In genomic region chr7:50472427-50472826, GRCh38 we compare ENCODE assay signal across 18 cellular contexts. TPM values are rescaled to one million over a fixed set of nuclear protein-coding genes. Genes with fewer than 3 reads are reported as not detected.
DNase-seq lines count a peak whose midpoint lies in the region; ATAC-seq and TF ChIP-seq lines count a peak whose summit lies in the region.
"Had no signal": no experiment of that assay in that cellular context is flagged by ENCODE, and none has a peak within 500 bp of the region (broad histone marks: within the 10 kb centered on the region; RNA-seq: fewer than 3 reads in every experiment).

No MANE protein-coding gene starts in this region.

- H3K4me1 ChIP-seq in Caco-2 (peaks cover 14% of the 10 kb centered on the region), lung (ENCODE audit: control insufficient read depth in 2 of 2, insufficient read depth in 2 of 2, low read length in 2 of 2) (peaks cover 0 to 1% of the 10 kb centered on the region in 2 donors), ovary (ENCODE audit: insufficient read depth) (no peaks in the 10 kb centered on the region)

- H3K27me3 Mint-ChIP-seq in Caco-2 (ENCODE audit: insufficient read depth, unreplicated experiment) (no peaks in the 10 kb centered on the region), T-helper 17 cell (peaks cover 34% of the 10 kb centered on the region)
- H3K27me3 Mint-ChIP-seq in activated naive CD8-positive, alpha-beta T cell treated with anti-CD3 and anti-CD28 coated beads for 36 hours, result peaks cover 3% of the 10 kb centered on the region

- intact Hi-C loops in Caco-2 (cut with micrococcal nuclease; ENCODE audit: unreplicated experiment) (loop anchor here (10.0 kb wide), 1 partner anchor 692 kb away; no protein-coding TSS in a partner anchor), ovary (cut with DNase I) (loop anchor here in 1 of 4 donors (5.0 kb wide), 1 partner anchor 200 kb away; no protein-coding TSS in a partner anchor)

- TF ChIP-seq CTCF in Caco-2 (IDR thresholded peaks at IDR 0.05; ENCODE audit: insufficient read depth in 1 of 2, low read depth in 1 of 2, low read length in 1 of 2, severe bottlenecking in 1 of 2, unreplicated experiment in 1 of 2), result no peak
- no peak for TF ChIP-seq CTCF in lung (IDR thresholded peaks at IDR 0.05; ENCODE audit: control extremely low read depth, extremely low read depth)
- TF ChIP-seq CTCF in ovary (IDR thresholded peaks at IDR 0.05), result no peak

- H3K9me3 Mint-ChIP-seq in Caco-2 (ENCODE audit: unreplicated experiment), result no peaks in the 10 kb centered on the region
- H3K9me3 Mint-ChIP-seq in activated naive CD8-positive, alpha-beta T cell treated with anti-CD3 and anti-CD28 coated beads for 36 hours, result no peaks in the 10 kb centered on the region
- H3K9me3 Mint-ChIP-seq: CD14-positive monocyte; CD4-positive, alpha-beta memory T cell; CD8-positive, alpha-beta memory T cell had no signal

- no TSS peak for BruUV-seq in Caco-2 (replicated peaks; lab: Mats Ljungman, UMichigan)

- no peak for TF ChIP-seq POLR2A in ovary (IDR thresholded peaks at IDR 0.05)

- H3K4me3 Mint-ChIP-seq in Caco-2 (ENCODE audit: unreplicated experiment) (no peak overlapping the region), T-helper 17 cell (no peak overlapping the region)
- H3K4me3 Mint-ChIP-seq in activated naive CD8-positive, alpha-beta T cell treated with anti-CD3 and anti-CD28 coated beads for 36 hours, result no peak overlapping the region
- H3K4me3 Mint-ChIP-seq: CD14-positive monocyte; CD4-positive, alpha-beta memory T cell; CD4-positive, CD25-positive, alpha-beta regulatory T cell; CD8-positive, alpha-beta memory T cell had no signal

- POLR2A ChIA-PET in Caco-2 (lab: Charles Lee), result no interaction called here

- no peak for TF ChIP-seq EP300 in ovary (IDR thresholded peaks at IDR 0.05)

- H3K27ac ChIP-seq in lung (ENCODE audit: low read depth in 1 of 2, low read length in 1 of 2), result no peak overlapping the region
- H3K27ac ChIP-seq in ovary, result no peak overlapping the region
- H3K27ac ChIP-seq: BLaER1 had no signal

- H3K27me3 ChIP-seq in Caco-2 (replicated peaks; ENCODE audit: control insufficient read depth, insufficient read depth, low read length), result no peaks in the 10 kb centered on the region
- no peaks in the 10 kb centered on the region for H3K27me3 ChIP-seq in lung (ENCODE audit: control insufficient read depth, insufficient read depth)
- no peaks in the 10 kb centered on the region for H3K27me3 ChIP-seq in ovary
- H3K27me3 ChIP-seq: BE2C, BLaER1 had no signal

- CTCF ChIA-PET in Caco-2 (lab: Charles Lee), result no interaction called here

- no peak for DNase-seq in Caco-2
- no peak for DNase-seq in T-helper 17 cell
- DNase-seq in lung (ENCODE audit: low spot score), result peak; percentile 22
- DNase-seq in ovary, result no peak
- no peak for DNase-seq in activated naive CD8-positive, alpha-beta T cell treated with anti-CD3 and anti-CD28 coated beads for 36 hours
- DNase-seq: 8988T; ACHN; BE2C; C1 segment of cervical spinal cord; Calu3; CD4-positive, alpha-beta memory T cell; CD4-positive, CD25-positive, alpha-beta regulatory T cell; CD8-positive, alpha-beta memory T cell; COR-L47; DMS79 treated with DMSO at 0.1 percent for 48 hours; GF-D8 had no signal

- ATAC-seq in T-helper 17 cell, result no peak
- ATAC-seq in lung (ENCODE audit: insufficient read depth, low FRiP score), result no peak

- peaks cover 15% of the 10 kb centered on the region for H3K36me3 Mint-ChIP-seq in Caco-2 (ENCODE audit: insufficient read depth, unreplicated experiment)
- no peaks in the 10 kb centered on the region for H3K36me3 Mint-ChIP-seq in T-helper 17 cell (ENCODE audit: low read depth)
- no peaks in the 10 kb centered on the region for H3K36me3 Mint-ChIP-seq in activated naive CD8-positive, alpha-beta T cell treated with anti-CD3 and anti-CD28 coated beads for 36 hours
- H3K36me3 Mint-ChIP-seq: CD14-positive monocyte; CD4-positive, alpha-beta memory T cell; CD4-positive, CD25-positive, alpha-beta regulatory T cell; CD8-positive, alpha-beta memory T cell had no signal

- peak overlapping the region; percentile 31 for H3K27ac Mint-ChIP-seq in Caco-2 (ENCODE audit: unreplicated experiment)
- H3K27ac Mint-ChIP-seq in T-helper 17 cell, result peak overlapping the region; percentile 72
- H3K27ac Mint-ChIP-seq in activated naive CD8-positive, alpha-beta T cell treated with anti-CD3 and anti-CD28 coated beads for 36 hours, result no peak overlapping the region
- H3K27ac Mint-ChIP-seq: CD14-positive monocyte had no signal

- H3K4me3 ChIP-seq in Caco-2 (ENCODE audit: low read depth, low read length) (no peak overlapping the region), lung (no peak overlapping the region), ovary (no peak overlapping the region)
- H3K4me3 ChIP-seq: BLaER1 had no signal

- peaks cover 25% of the 10 kb centered on the region for H3K4me1 Mint-ChIP-seq in Caco-2 (ENCODE audit: low read depth, unreplicated experiment)
- peaks cover 6% of the 10 kb centered on the region for H3K4me1 Mint-ChIP-seq in T-helper 17 cell
- H3K4me1 Mint-ChIP-seq in activated naive CD8-positive, alpha-beta T cell treated with anti-CD3 and anti-CD28 coated beads for 36 hours, result peaks cover 16% of the 10 kb centered on the region

- WGBS in lung, 2 donors, result 94 to 97% methylated on average over 7 of the region's 7 CpGs
- WGBS in ovary, 3 donors, result 90 to 94% (median 93%) methylated on average over 7 of the region's 7 CpGs

- H3K36me3 ChIP-seq in Caco-2 (ENCODE audit: control insufficient read depth, insufficient read depth, low read length) (no peaks in the 10 kb centered on the region; the same call in 1 of the 2 replicates), lung (ENCODE audit: control insufficient read depth in 2 of 2, insufficient read depth in 2 of 2, low read length in 2 of 2) (no peaks in the 10 kb centered on the region), ovary (no peaks in the 10 kb centered on the region)
- H3K36me3 ChIP-seq: BLaER1 had no signal

- H3K9me3 ChIP-seq in Caco-2 (no peaks in the 10 kb centered on the region), T-helper 17 cell (ENCODE audit: control insufficient read depth, low read length, poor library complexity, severe bottlenecking) (no peaks in the 10 kb centered on the region), lung (ENCODE audit: control insufficient read depth in 2 of 2, insufficient read depth in 1 of 2, low read length in 1 of 2) (no peaks in the 10 kb centered on the region), ovary (no peaks in the 10 kb centered on the region)
- H3K9me3 ChIP-seq: BE2C, BLaER1 had no signal

RNA-seq across cellular contexts. Expression of gene FIGNL1, which starts 22.3 kb away (rescaled TPM):
- total RNA-seq in Caco-2 (2022), result 41.9 and 47.2 TPM in 2 replicates
- 1 to 10 TPM; 8.6 to 9.8 TPM for total RNA-seq in T-helper 17 cell
- 10 to 100 TPM in 1 of 2 donors, 1 to 10 TPM in 1; 7.6 to 17.0 TPM for total RNA-seq in lung
- 1 to 10 TPM; 3.0 to 4.8 TPM for polyA plus RNA-seq in lung
- total RNA-seq in ovary, result 10 to 100 TPM in 5 of 7 donors, 1 to 10 TPM in 2; 6.8 to 13.7 (median 11.5) TPM
- polyA plus RNA-seq in ovary, result 1 to 10 TPM; 6.6 to 9.5 TPM
- 10 to 100 TPM; 47.5 to 47.6 TPM for total RNA-seq in activated naive CD8-positive, alpha-beta T cell treated with anti-CD3 and anti-CD28 coated beads for 36 hours
